Comparison of ENCODE assay signal across 29 cellular contexts in the genomic region with DNA sequence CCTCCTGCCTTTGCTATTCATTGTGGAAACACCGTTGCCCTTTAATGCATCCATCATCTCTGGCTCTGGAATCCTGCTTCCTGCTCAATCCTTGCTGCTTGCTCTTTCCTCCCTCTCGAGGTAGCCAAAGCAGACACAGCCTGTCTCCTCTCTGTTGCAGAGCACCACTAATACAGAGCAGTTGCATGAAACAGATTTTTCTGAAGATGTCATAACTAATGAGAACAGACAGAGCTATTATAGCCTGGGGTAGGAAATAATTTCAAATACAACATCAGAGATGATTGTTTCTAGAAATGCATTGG. TPM values are rescaled to one million over a fixed set of nuclear protein-coding genes. Genes with fewer than 3 reads are reported as not detected.
DNase-seq lines count a peak whose midpoint lies in the region; ATAC-seq, FAIRE-seq and TF ChIP-seq lines count a peak whose summit lies in the region.
"Had no signal": no experiment of that assay in that cellular context is flagged by ENCODE, and none has a peak within 500 bp of the region (broad histone marks: within the 10 kb centered on the region; RNA-seq: fewer than 3 reads in every experiment).

No MANE protein-coding gene starts in this region.

- H3K4me3 Mint-ChIP-seq in stimulated activated memory B cell treated with anti-CD40 and anti-IgM and Interleukin-4, amounts not matched to agents 10 μg/mL and 1 μg/mL and 100 μg/mL, for 72 hours = peak overlapping the region; percentile 11
- H3K4me3 Mint-ChIP-seq: activated naive CD4-positive, alpha-beta T cell treated with anti-CD3 and anti-CD28 coated beads, Interleukin-2, amount 50 U/mL, for 24 hours; activated T-helper 17 cell treated with anti-CD3 and anti-CD28 coated beads, Interleukin-2, amount 50 U/mL, for 72 hours had no signal

- WGBS in GM23248 (ENCODE audit: low coverage in 1 of 2, low lambda C conversion rate in 2 of 2, missing lambda C conversion rate in 2 of 2), 2 experiments = 6 to 9% methylated on average over 2 of the region's 2 CpGs

- H2AFZ ChIP-seq in OCI-LY3 (ENCODE audit: low read depth, low read length) (peak overlapping the region; percentile 72), endothelial cell of umbilical vein (ENCODE audit: low read depth, low read length) (peak overlapping the region; percentile 50), GM23248 (no peak overlapping the region)

- no TSS peak for BruUV-seq in endothelial cell of umbilical vein (replicated peaks; lab: Mats Ljungman, UMichigan)

- DNase-seq in endothelial cell of umbilical vein (ENCODE audit: low read depth, low spot score) (no peak), SHP77 (lab: John Stamatoyannopoulos, UW) (no peak), GM23248 (no peak)
- DNase-seq: anterior cingulate cortex; central memory CD4-positive, alpha-beta T cell; dorsolateral prefrontal cortex; GOT3; mesendoderm; NCI-H1105; NCI-H1930; NCI-H226; NCI-H748 treated with DMSO at 0.1 percent for 48 hours; stimulated activated CD4-positive, alpha-beta T cell treated with anti-CD3 and anti-CD28 coated beads, Interleukin-2, amount 100 ng/mL, for 48 hours; stimulated activated naive CD4-positive, alpha-beta T cell; T-helper 9 cell had no signal

- no peaks in the 10 kb centered on the region for H3K36me3 ChIP-seq in DOHH2 (ENCODE audit: control insufficient read depth, low read length)
- H3K36me3 ChIP-seq in OCI-LY3 (replicated peaks; ENCODE audit: low read depth, low read length) = no peaks in the 10 kb centered on the region
- no peaks in the 10 kb centered on the region for H3K36me3 ChIP-seq in endothelial cell of umbilical vein (ENCODE audit: control insufficient read depth in 2 of 2, extremely low read depth in 1 of 2, insufficient read depth in 2 of 2, low read length in 2 of 2)
- no peaks in the 10 kb centered on the region for H3K36me3 ChIP-seq in GM23248 (ENCODE audit: low read depth)
- H3K36me3 ChIP-seq: thoracic aorta had no signal

- no peak for FAIRE-seq in endothelial cell of umbilical vein (lab: Jason Lieb, UNC)

- H3K9me3 ChIP-seq in DOHH2 (ENCODE audit: control insufficient read depth, insufficient read depth, low read length) (no peaks in the 10 kb centered on the region), OCI-LY3 (ENCODE audit: insufficient read depth, low read length) (no peaks in the 10 kb centered on the region), endothelial cell of umbilical vein (replicated peaks; ENCODE audit: control insufficient read depth, insufficient read depth, low read length) (no peaks in the 10 kb centered on the region), GM23248 (ENCODE audit: low read depth) (no peaks in the 10 kb centered on the region)
- H3K9me3 ChIP-seq: thoracic aorta had no signal

- no peaks in the 10 kb centered on the region for H3K79me2 ChIP-seq in DOHH2 (ENCODE audit: control insufficient read depth, low read length)
- H3K79me2 ChIP-seq in OCI-LY3 (ENCODE audit: low read length) = no peaks in the 10 kb centered on the region
- no peaks in the 10 kb centered on the region for H3K79me2 ChIP-seq in endothelial cell of umbilical vein (ENCODE audit: control insufficient read depth, insufficient read depth, low read length)
- H3K79me2 ChIP-seq in GM23248 (ENCODE audit: insufficient read depth) = no peaks in the 10 kb centered on the region

- no peak for TF ChIP-seq CTCF in DOHH2 (IDR thresholded peaks at IDR 0.05; ENCODE audit: low read depth, low read length, poor library complexity, severe bottlenecking)
- no peak for TF ChIP-seq CTCF in OCI-LY3 (IDR thresholded peaks at IDR 0.05; ENCODE audit: low read depth, low read length)
- no peak for TF ChIP-seq CTCF in endothelial cell of umbilical vein (IDR thresholded peaks at IDR 0.05; ENCODE audit: extremely low read depth in 1 of 2, insufficient read depth in 1 of 2, low read depth in 1 of 2, low read length in 2 of 2)

- in situ Hi-C loops in GM23248 (cut with MboI) = loop anchor here (10.0 kb wide), 1 partner anchor 639 kb away; no protein-coding TSS in a partner anchor

- H3K27me3 Mint-ChIP-seq in stimulated activated memory B cell treated with anti-CD40 and anti-IgM and Interleukin-4, amounts not matched to agents 10 μg/mL and 1 μg/mL and 100 μg/mL, for 72 hours = no peaks in the 10 kb centered on the region
- H3K27me3 Mint-ChIP-seq: activated naive CD4-positive, alpha-beta T cell treated with anti-CD3 and anti-CD28 coated beads, Interleukin-2, amount 50 U/mL, for 24 hours; activated T-helper 17 cell treated with anti-CD3 and anti-CD28 coated beads, Interleukin-2, amount 50 U/mL, for 72 hours had no signal

- no peaks in the 10 kb centered on the region for H3K9me3 Mint-ChIP-seq in stimulated activated memory B cell treated with anti-CD40 and anti-IgM and Interleukin-4, amounts not matched to agents 10 μg/mL and 1 μg/mL and 100 μg/mL, for 72 hours
- H3K9me3 Mint-ChIP-seq: activated naive CD4-positive, alpha-beta T cell treated with anti-CD3 and anti-CD28 coated beads, Interleukin-2, amount 50 U/mL, for 24 hours; activated T-helper 17 cell treated with anti-CD3 and anti-CD28 coated beads, Interleukin-2, amount 50 U/mL, for 72 hours had no signal

- H3K27ac ChIP-seq in DOHH2 (ENCODE audit: low read depth, low read length) = no peak overlapping the region
- H3K27ac ChIP-seq in OCI-LY3 (ENCODE audit: low read length) = no peak overlapping the region
- no peak overlapping the region for H3K27ac ChIP-seq in endothelial cell of umbilical vein (ENCODE audit: insufficient read depth, low read depth, low read length)
- no peak overlapping the region for H3K27ac ChIP-seq in GM23248
- H3K27ac ChIP-seq: dorsolateral prefrontal cortex, HL-60, RWPE1 had no signal

- intact Hi-C loops in endothelial cell of umbilical vein (cut with micrococcal nuclease) = no loop called here

- dilution Hi-C loops in endothelial cell of umbilical vein (cut with MboI; ENCODE audit: extremely low pct_ligation_motif_present, low sequenced_read_pairs) = no loop called here

- H3K4me2 ChIP-seq in DOHH2 (ENCODE audit: low read length) = peak overlapping the region; percentile 33; the same call in 1 of the 2 replicates
- H3K4me2 ChIP-seq in OCI-LY3 (ENCODE audit: low read length) = peak overlapping the region; percentile 40
- no peak overlapping the region for H3K4me2 ChIP-seq in endothelial cell of umbilical vein (ENCODE audit: insufficient read depth, low read length)
- H3K4me2 ChIP-seq in GM23248 (ENCODE audit: unreplicated experiment) = no peak overlapping the region
- H3K4me2 ChIP-seq: smooth muscle cell had no signal

- peak overlapping the region; percentile 66 for H3K27ac Mint-ChIP-seq in stimulated activated memory B cell treated with anti-CD40 and anti-IgM and Interleukin-4, amounts not matched to agents 10 μg/mL and 1 μg/mL and 100 μg/mL, for 72 hours
- H3K27ac Mint-ChIP-seq: activated naive CD4-positive, alpha-beta T cell treated with anti-CD3 and anti-CD28 coated beads, Interleukin-2, amount 50 U/mL, for 24 hours; activated T-helper 17 cell treated with anti-CD3 and anti-CD28 coated beads, Interleukin-2, amount 50 U/mL, for 72 hours had no signal

- peak; percentile 31 for ATAC-seq in stimulated activated memory B cell treated with anti-CD40 and anti-IgM and Interleukin-4, amounts not matched to agents 10 μg/mL and 1 μg/mL and 100 μg/mL, for 72 hours
- ATAC-seq in HG02970 (IDR thresholded peaks at IDR 0.05; ENCODE audit: low FRiP score, unreplicated experiment) = no peak
- ATAC-seq: activated T-helper 17 cell treated with anti-CD3 and anti-CD28 coated beads, Interleukin-2, amount 50 U/mL, for 72 hours had no signal

- H3K4me1 ChIP-seq in DOHH2 (ENCODE audit: control insufficient read depth, low read length) (peaks cover 4% of the 10 kb centered on the region; the same call in 1 of the 2 replicates), OCI-LY3 (ENCODE audit: low read length) (peaks cover 11% of the 10 kb centered on the region), endothelial cell of umbilical vein (ENCODE audit: control insufficient read depth, extremely low read depth, insufficient read depth, low read length) (peaks cover 29% of the 10 kb centered on the region), GM23248 (ENCODE audit: insufficient read depth) (peaks cover 12% of the 10 kb centered on the region)

- CTCF ChIA-PET in endothelial cell of umbilical vein (lab: Charles Lee) = interaction anchor here (1.8 to 14.3 kb wide), 2 partner anchors 10 to 338 kb away, joined by 13 to 247 read pairs; no protein-coding TSS in a partner anchor

- H3K27me3 ChIP-seq in DOHH2 (ENCODE audit: control insufficient read depth, low read length) = 0 out of 2 replicates have a peak, but pooled peaks cover 3% of the 10 kb centered on the region
- H3K27me3 ChIP-seq in OCI-LY3 (ENCODE audit: low read depth, low read length) = 0 out of 2 replicates have a peak, but pooled peaks cover 3% of the 10 kb centered on the region
- no peaks in the 10 kb centered on the region for H3K27me3 ChIP-seq in endothelial cell of umbilical vein (ENCODE audit: control insufficient read depth in 2 of 2, insufficient read depth in 2 of 2, low read length in 2 of 2)
- H3K27me3 ChIP-seq in GM23248 (replicated peaks; ENCODE audit: insufficient read depth) = no peaks in the 10 kb centered on the region
- H3K27me3 ChIP-seq: dorsolateral prefrontal cortex had no signal

- H4K20me1 ChIP-seq in DOHH2 (ENCODE audit: control insufficient read depth, insufficient read depth, low read depth, low read length) = no peaks in the 10 kb centered on the region
- no peaks in the 10 kb centered on the region for H4K20me1 ChIP-seq in OCI-LY3 (ENCODE audit: insufficient read depth, low read length)
- no peaks in the 10 kb centered on the region for H4K20me1 ChIP-seq in endothelial cell of umbilical vein (replicated peaks; ENCODE audit: control insufficient read depth, extremely low read depth, insufficient read depth, low read length)
- no peaks in the 10 kb centered on the region for H4K20me1 ChIP-seq in GM23248 (ENCODE audit: insufficient read depth)

- H3F3A ChIP-seq in DOHH2 (ENCODE audit: control insufficient read depth, insufficient read depth) = no peaks in the 10 kb centered on the region
- no peaks in the 10 kb centered on the region; the same call in 1 of the 2 replicates for H3F3A ChIP-seq in GM23248 (ENCODE audit: insufficient read depth)

- H3K36me3 Mint-ChIP-seq in stimulated activated memory B cell treated with anti-CD40 and anti-IgM and Interleukin-4, amounts not matched to agents 10 μg/mL and 1 μg/mL and 100 μg/mL, for 72 hours = no peaks in the 10 kb centered on the region
- H3K36me3 Mint-ChIP-seq: activated naive CD4-positive, alpha-beta T cell treated with anti-CD3 and anti-CD28 coated beads, Interleukin-2, amount 50 U/mL, for 24 hours had no signal

- H3K9me1 ChIP-seq in endothelial cell of umbilical vein (replicated peaks; ENCODE audit: control insufficient read depth, extremely low read depth, insufficient read depth, low read length) = no peaks in the 10 kb centered on the region

- POLR2A ChIA-PET in endothelial cell of umbilical vein (lab: Charles Lee) = no interaction called here

- no peaks in the 10 kb centered on the region for H3K9me2 ChIP-seq in DOHH2 (replicated peaks; ENCODE audit: control insufficient read depth, low read length)
- H3K9me2 ChIP-seq in GM23248 (ENCODE audit: insufficient read depth) = no peaks in the 10 kb centered on the region

- H3K4me1 Mint-ChIP-seq in stimulated activated memory B cell treated with anti-CD40 and anti-IgM and Interleukin-4, amounts not matched to agents 10 μg/mL and 1 μg/mL and 100 μg/mL, for 72 hours = peaks cover 17% of the 10 kb centered on the region
- H3K4me1 Mint-ChIP-seq: activated T-helper 17 cell treated with anti-CD3 and anti-CD28 coated beads, Interleukin-2, amount 50 U/mL, for 72 hours had no signal

- TF ChIP-seq POLR2A in endothelial cell of umbilical vein (IDR thresholded peaks at IDR 0.05; ENCODE audit: low read depth, low read length) = no peak

- H3K4me3 ChIP-seq in DOHH2 (ENCODE audit: low read length) (no peak overlapping the region), OCI-LY3 (ENCODE audit: low read length) (peak overlapping the region; percentile 19), endothelial cell of umbilical vein (replicated peaks in 1 of 3; ENCODE audit: insufficient read depth in 1 of 3, low read depth in 1 of 3, low read length in 3 of 3) (no peak overlapping the region), GM23248 (no peak overlapping the region)
- H3K4me3 ChIP-seq: dorsolateral prefrontal cortex, GM12878, smooth muscle cell, thoracic aorta had no signal

- H3K9ac ChIP-seq in OCI-LY3 (ENCODE audit: low read length) = no peak overlapping the region
- no peak overlapping the region for H3K9ac ChIP-seq in endothelial cell of umbilical vein (replicated peaks; ENCODE audit: extremely low read depth, insufficient read depth, low read length)
- no peak overlapping the region for H3K9ac ChIP-seq in GM23248

RNA-seq across cellular contexts. Expression of a gene that starts 23.3 kb away (rescaled TPM):
- 52.8 and 56.4 TPM in 2 replicates for total RNA-seq in endothelial cell of umbilical vein
- polyA plus RNA-seq in endothelial cell of umbilical vein = 53.2 and 55.6 TPM in 2 replicates
- polyA plus RNA-seq in endothelial cell of umbilical vein (2011; cell fraction: cytosol; rRNA removed) = 52.3 and 55.4 TPM in 2 replicates
- polyA plus RNA-seq in endothelial cell of umbilical vein (2011; cell fraction: nucleus; rRNA removed) = 144 and 145 TPM in 2 replicates
- polyA plus RNA-seq in endothelial cell of umbilical vein (2012) = 70.2 and 83.7 TPM in 2 replicates
- polyA minus RNA-seq in endothelial cell of umbilical vein = 67.8 and 75.5 TPM in 2 replicates
- 35.9 TPM for polyA minus RNA-seq in endothelial cell of umbilical vein (2011; cell fraction: cytosol; rRNA and poly(A)+ RNA removed)
- polyA minus RNA-seq in endothelial cell of umbilical vein (2011; cell fraction: nucleus; rRNA and poly(A)+ RNA removed) = 101 and 113 TPM in 2 replicates
- total RNA-seq in GM23248 (2014; rRNA removed; shearing (Covaris generic)) = 27.3 and 45.9 TPM in 2 replicates
- 41.0 and 44.2 TPM in 2 replicates for polyA plus RNA-seq in GM23248 (2016; fragmentation: Nextera tagmentation; extraction: Ambion mirVana)

RNA-seq across cellular contexts. Expression of a gene that starts 33.1 kb away (rescaled TPM):
- not detected in 2 replicates for total RNA-seq in endothelial cell of umbilical vein
- polyA plus RNA-seq in endothelial cell of umbilical vein (0.04 TPM in 1 of 2 replicates, not detected in the other), GM23248 (2016; fragmentation: Nextera tagmentation; extraction: Ambion mirVana) (not detected in 2 replicates)
- not detected in 2 replicates for polyA plus RNA-seq in endothelial cell of umbilical vein (2011; cell fraction: cytosol; rRNA removed)
- polyA plus RNA-seq in endothelial cell of umbilical vein (2011; cell fraction: nucleus; rRNA removed) = 0.14 TPM in 1 of 2 replicates, not detected in the other
- 0.14 TPM in 1 of 2 replicates, not detected in the other for polyA plus RNA-seq in endothelial cell of umbilical vein (2012)
- polyA minus RNA-seq in endothelial cell of umbilical vein = not detected in 2 replicates
- not detected for polyA minus RNA-seq in endothelial cell of umbilical vein (2011; cell fraction: cytosol; rRNA and poly(A)+ RNA removed)
- not detected in 2 replicates for polyA minus RNA-seq in endothelial cell of umbilical vein (2011; cell fraction: nucleus; rRNA and poly(A)+ RNA removed)
- not detected in 2 replicates for total RNA-seq in GM23248 (2014; rRNA removed; shearing (Covaris generic))
- total RNA-seq: activated T-helper 17 cell treated with anti-CD3 and anti-CD28 coated beads, Interleukin-2, amount 50 U/mL, for 72 hours; Daoy; GM12878; omental fat pad; renal cortical epithelial cell; smooth muscle cell; thoracic aorta had no signal
- polyA plus RNA-seq: smooth muscle cell had no signal

Comparison
In these comparisons a context has a peak if more than half of its experiments do, and no peak if none do; other contexts are left out.
1. H3K4me2 ChIP-seq: peak in DOHH2 (single experiment) and OCI-LY3 (single experiment); none in endothelial cell of umbilical vein (single experiment) and GM23248 (single experiment).